In the genomic region with DNA sequence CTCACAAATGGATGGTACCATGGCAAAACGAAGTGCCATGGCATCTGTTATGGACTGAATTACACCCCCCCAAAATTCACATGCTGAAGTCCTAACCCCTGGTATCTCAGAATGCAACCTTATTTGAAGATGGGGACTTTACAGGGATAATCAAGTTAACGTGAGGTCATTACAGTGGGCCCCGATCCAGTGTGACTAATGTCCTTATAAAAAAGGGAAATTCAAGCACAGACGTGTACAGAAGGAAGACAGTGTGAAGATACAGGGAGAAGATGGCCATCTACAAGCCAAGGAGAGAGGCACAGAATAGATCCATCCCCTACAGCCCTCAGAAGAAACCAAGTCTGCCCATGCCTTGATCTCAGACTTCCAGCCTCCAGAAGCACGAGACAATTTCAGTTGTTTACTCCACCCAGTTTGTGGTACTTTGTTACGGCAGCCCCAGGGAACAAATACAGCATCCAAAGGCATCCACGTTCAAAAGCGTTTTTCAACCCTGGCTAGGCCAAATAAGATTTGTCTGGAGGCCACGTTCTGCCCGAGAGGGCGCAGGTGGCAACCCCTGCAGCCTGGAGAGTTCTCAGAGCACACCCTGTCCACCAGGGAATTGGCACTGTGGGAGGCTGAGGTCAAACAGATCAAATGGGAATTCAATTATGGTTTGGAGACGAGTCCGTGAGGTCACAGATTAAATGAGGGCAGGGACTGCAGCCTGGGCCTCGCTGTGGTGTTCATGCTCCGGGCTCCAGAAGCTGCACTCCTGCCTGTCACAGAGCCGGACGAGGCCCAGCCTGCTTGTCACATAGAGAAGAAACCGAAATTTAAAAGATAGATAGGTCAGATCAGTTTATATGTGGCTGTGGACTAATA, we compare ENCODE assay signal across 12 cellular contexts.
"Had no signal": no experiment of that assay in that cellular context is flagged by ENCODE, and none has a peak within 500 bp of the region (broad histone marks: within the 10 kb centered on the region; RNA-seq: fewer than 3 reads in every experiment).

No MANE protein-coding gene starts in this region.

- H3K27ac Mint-ChIP-seq: activated CD8-positive, alpha-beta T cell treated with anti-CD3 and anti-CD28 coated beads for 36 hours; activated naive CD4-positive, alpha-beta T cell treated with anti-CD3 and anti-CD28 coated beads, Interleukin-2, amount 50 U/mL, for 24 hours; dendritic cell treated with granulocyte-macrophage colony-stimulating factor and Interleukin-4, amounts not matched to agents 40 ng/mL and 50 ng/mL, for 4 days; memory B cell; nephron progenitor cell had no signal

- H3K36me3 Mint-ChIP-seq: activated naive CD4-positive, alpha-beta T cell treated with anti-CD3 and anti-CD28 coated beads, Interleukin-2, amount 50 U/mL, for 24 hours; memory B cell had no signal

- H3K4me1 ChIP-seq: body of pancreas, left lung, thyroid gland had no signal

- H3K27ac ChIP-seq: body of pancreas, left lung, thyroid gland had no signal

- H3K27me3 ChIP-seq: body of pancreas, left lung, thyroid gland had no signal

- H3K4me3 Mint-ChIP-seq: activated CD8-positive, alpha-beta T cell treated with anti-CD3 and anti-CD28 coated beads for 36 hours; activated naive CD4-positive, alpha-beta T cell treated with anti-CD3 and anti-CD28 coated beads, Interleukin-2, amount 50 U/mL, for 24 hours; dendritic cell treated with granulocyte-macrophage colony-stimulating factor and Interleukin-4, amounts not matched to agents 40 ng/mL and 50 ng/mL, for 4 days; memory B cell; nephron progenitor cell had no signal

- ATAC-seq: activated CD8-positive, alpha-beta T cell treated with anti-CD3 and anti-CD28 coated beads for 36 hours; body of pancreas; esophagus mucosa; left lung had no signal

- H3K27me3 Mint-ChIP-seq: activated naive CD4-positive, alpha-beta T cell treated with anti-CD3 and anti-CD28 coated beads, Interleukin-2, amount 50 U/mL, for 24 hours had no signal

- DNase-seq: activated CD8-positive, alpha-beta T cell treated with anti-CD3 and anti-CD28 coated beads for 36 hours; amniotic stem cell; body of pancreas; left lung; nephron progenitor cell; stimulated activated CD4-positive, alpha-beta T cell treated with anti-CD3 and anti-CD28 coated beads, Interleukin-4, amount 100 ng/mL, for 4 hours; T-helper 9 cell; thyroid gland had no signal

- H3K36me3 ChIP-seq: left lung, thyroid gland had no signal

- H3K4me3 ChIP-seq: body of pancreas, left lung, thyroid gland had no signal

- H3K9me3 Mint-ChIP-seq: activated naive CD4-positive, alpha-beta T cell treated with anti-CD3 and anti-CD28 coated beads, Interleukin-2, amount 50 U/mL, for 24 hours; dendritic cell treated with granulocyte-macrophage colony-stimulating factor and Interleukin-4, amounts not matched to agents 40 ng/mL and 50 ng/mL, for 4 days; memory B cell had no signal

- H3K4me1 Mint-ChIP-seq: memory B cell had no signal

- H3K9me3 ChIP-seq: body of pancreas, left lung, thyroid gland had no signal
